In the genomic region with DNA sequence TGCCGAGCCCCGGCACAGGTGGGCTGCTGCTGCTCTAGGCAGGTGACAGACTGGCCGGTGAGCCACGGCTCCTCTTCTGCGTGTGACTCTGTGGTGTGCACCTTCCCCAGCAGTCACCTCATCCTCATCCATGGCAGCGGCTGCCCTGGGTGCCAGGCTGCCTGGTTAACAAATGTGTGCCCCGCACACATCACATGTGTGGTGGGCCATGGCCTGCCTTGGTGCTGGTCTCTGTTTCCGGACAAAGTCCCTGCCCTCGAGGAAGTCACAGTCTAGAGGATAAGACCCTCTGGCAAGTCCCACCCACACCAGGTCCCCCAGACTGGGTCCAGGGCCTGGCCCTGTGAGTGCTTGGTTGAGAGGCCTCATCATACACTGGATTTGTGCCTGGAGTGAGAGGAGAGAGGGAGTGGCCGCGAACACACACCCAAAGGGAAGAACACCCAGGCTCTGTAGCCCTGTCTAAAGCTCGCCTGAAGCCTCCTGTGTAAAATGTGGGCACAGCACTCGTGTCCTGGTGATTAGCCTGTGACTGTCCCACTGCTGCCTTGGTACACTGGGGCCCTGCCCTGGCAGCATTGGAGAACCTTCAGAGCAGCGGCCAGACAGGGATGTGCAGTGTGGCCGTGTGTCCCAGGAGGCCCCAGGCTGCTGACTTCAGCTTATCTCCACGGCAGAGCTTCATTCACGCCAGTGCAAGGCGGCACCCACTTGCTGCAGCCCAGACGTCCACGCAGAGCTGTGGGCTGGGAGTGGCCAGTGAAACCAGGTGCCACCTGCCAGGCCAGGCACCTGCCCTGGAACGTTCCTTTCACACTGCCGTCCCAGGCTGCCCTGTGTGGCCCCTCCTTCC, we compare ENCODE assay signal across 13 cellular contexts.
DNase-seq lines count a peak whose midpoint lies in the region; TF ChIP-seq lines count a peak whose summit lies in the region.
"Had no signal": no experiment of that assay in that cellular context is flagged by ENCODE, and none has a peak within 500 bp of the region (broad histone marks: within the 10 kb centered on the region; RNA-seq: fewer than 3 reads in every experiment).

No MANE protein-coding gene starts in this region.

- H3K4me3 ChIP-seq in GM23248 (no peak overlapping the region), hepatocyte (no peak overlapping the region), spleen (no peak overlapping the region)
- H3K4me3 ChIP-seq in effector memory CD4-positive, alpha-beta T cell (ENCODE audit: insufficient read depth, low read depth, low read length, poor library complexity, severe bottlenecking): no peak overlapping the region
- H3K4me3 ChIP-seq: breast epithelium had no signal

- H4K20me1 ChIP-seq in GM23248 (ENCODE audit: insufficient read depth) (no peaks in the 10 kb centered on the region), hepatocyte (ENCODE audit: insufficient read depth, poor library complexity, severe bottlenecking) (no peaks in the 10 kb centered on the region)

- intact Hi-C loops in spleen (cut with DNase I; ENCODE audit: low total_unique reads): no loop called here

- H3F3A ChIP-seq in GM23248 (ENCODE audit: insufficient read depth): 0 out of 2 replicates have a peak, but pooled peaks cover 8% of the 10 kb centered on the region

- no peak for TF ChIP-seq POLR2A in spleen (IDR thresholded peaks at IDR 0.05)

- in situ Hi-C loops in GM23248 (cut with MboI): no loop called here

- H3K9ac ChIP-seq in GM23248: no peak overlapping the region

- H2AFZ ChIP-seq in GM23248 (no peak overlapping the region), hepatocyte (no peak overlapping the region)

- CTCF ChIA-PET in RWPE1 (lab: Yijun Ruan, JAX): interaction anchor here (0.6 kb wide), 1 partner anchor 96 kb away, joined by 5 read pairs; no protein-coding TSS in a partner anchor

- H3K9me3 ChIP-seq in GM23248 (ENCODE audit: low read depth) (no peaks in the 10 kb centered on the region), hepatocyte (ENCODE audit: low read depth) (no peaks in the 10 kb centered on the region), spleen (no peaks in the 10 kb centered on the region)
- no peaks in the 10 kb centered on the region for H3K9me3 ChIP-seq in effector memory CD4-positive, alpha-beta T cell (ENCODE audit: control insufficient read depth, low read length)
- H3K9me3 ChIP-seq: breast epithelium, neutrophil had no signal

- H3K4me1 ChIP-seq in GM23248 (ENCODE audit: insufficient read depth) (peaks cover 10% of the 10 kb centered on the region), hepatocyte (ENCODE audit: insufficient read depth) (peaks cover 8% of the 10 kb centered on the region), spleen (peaks cover 0 to 13% (median 0%) of the 10 kb centered on the region in 6 donors)
- no peaks in the 10 kb centered on the region for H3K4me1 ChIP-seq in effector memory CD4-positive, alpha-beta T cell (ENCODE audit: control insufficient read depth, insufficient read depth, low read length, poor library complexity, severe bottlenecking)
- H3K4me1 ChIP-seq: breast epithelium had no signal

- no peaks in the 10 kb centered on the region for H3K27me3 ChIP-seq in GM23248 (replicated peaks; ENCODE audit: insufficient read depth)
- no peaks in the 10 kb centered on the region for H3K27me3 ChIP-seq in hepatocyte
- H3K27me3 ChIP-seq in spleen (replicated peaks in 1 of 7): no peaks in the 10 kb centered on the region
- no peaks in the 10 kb centered on the region for H3K27me3 ChIP-seq in effector memory CD4-positive, alpha-beta T cell (replicated peaks; ENCODE audit: control insufficient read depth, insufficient read depth, low read length, poor library complexity, severe bottlenecking)
- H3K27me3 ChIP-seq: breast epithelium, neutrophil had no signal

- POLR2A ChIA-PET in RWPE1 (lab: Yijun Ruan, JAX; ENCODE audit: low non-redundant PET): no interaction called here

- DNase-seq in GM23248 (peak; percentile 19), RWPE1 (ENCODE audit: low spot score) (no peak), hepatocyte (ENCODE audit: low spot score) (no peak), spleen (peak; percentile 64), SKM-1 treated with dmso at 0.1 percent for 144 hours (lab: John Stamatoyannopoulos, UW; ENCODE audit: unreplicated experiment) (no peak)
- DNase-seq in stimulated activated CD4-positive, alpha-beta T cell treated with anti-CD3 and anti-CD28 coated beads, Interleukin-4, amount 100 ng/mL, for 1 hour: no peak
- no peak for DNase-seq in effector memory CD4-positive, alpha-beta T cell
- DNase-seq: activated naive CD4-positive, alpha-beta T cell treated with anti-CD3 and anti-CD28 coated beads, Interleukin-2, amount 10 ng/mL, durations not matched to agents 7 days and 5 days; effector CD8-positive, alpha-beta T cell; mesendoderm; NCI-H2171 had no signal

- no peaks in the 10 kb centered on the region for H3K36me3 ChIP-seq in GM23248 (ENCODE audit: low read depth)
- no peaks in the 10 kb centered on the region for H3K36me3 ChIP-seq in hepatocyte (replicated peaks; ENCODE audit: insufficient read depth, low read depth)
- peaks cover 0 to 74% (median 12%) of the 10 kb centered on the region in 6 donors for H3K36me3 ChIP-seq in spleen
- peaks cover 5% of the 10 kb centered on the region for H3K36me3 ChIP-seq in effector memory CD4-positive, alpha-beta T cell (ENCODE audit: control insufficient read depth, insufficient read depth, low read length)
- H3K36me3 ChIP-seq: breast epithelium had no signal

- H3K27ac ChIP-seq in GM23248: no peak overlapping the region
- peak overlapping the region; percentile 92 for H3K27ac ChIP-seq in RWPE1
- peak overlapping the region; percentile 75 for H3K27ac ChIP-seq in hepatocyte
- no peak overlapping the region for H3K27ac ChIP-seq in spleen
- no peak overlapping the region for H3K27ac ChIP-seq in effector memory CD4-positive, alpha-beta T cell (ENCODE audit: insufficient read depth, low read length, poor library complexity, severe bottlenecking)
- H3K27ac ChIP-seq: breast epithelium, neutrophil had no signal

- H3K9me2 ChIP-seq in GM23248 (ENCODE audit: insufficient read depth) (no peaks in the 10 kb centered on the region), hepatocyte (replicated peaks; ENCODE audit: insufficient read depth) (no peaks in the 10 kb centered on the region)

- TF ChIP-seq CTCF in RWPE1 (conservative IDR thresholded peaks at IDR 0.05; ENCODE audit: low read depth): no peak
- TF ChIP-seq CTCF in hepatocyte (IDR thresholded peaks at IDR 0.05; ENCODE audit: poor library complexity): no peak
- no peak for TF ChIP-seq CTCF in spleen (IDR thresholded peaks at IDR 0.05 in 8 of 11, conservative IDR thresholded peaks at IDR 0.05 in 3 of 11)

- H3K79me2 ChIP-seq in GM23248 (ENCODE audit: insufficient read depth) (no peaks in the 10 kb centered on the region), hepatocyte (no peaks in the 10 kb centered on the region)

- WGBS in GM23248 (ENCODE audit: low coverage in 1 of 2, low lambda C conversion rate in 2 of 2, missing lambda C conversion rate in 2 of 2), 2 experiments: 70 to 76% methylated on average over 22 of the region's 22 CpGs
- WGBS in hepatocyte (ENCODE audit: low lambda C conversion rate, missing lambda C conversion rate): 90% methylated on average over 22 of the region's 22 CpGs
- 85 to 97% (median 92%) methylated on average over 12 to 22 of the region's 22 CpGs for WGBS in spleen, 5 donors

- H3K4me2 ChIP-seq in GM23248 (ENCODE audit: unreplicated experiment) (no peak overlapping the region), hepatocyte (no peak overlapping the region)

Comparison
In these comparisons a context has a peak if more than half of its experiments do, and no peak if none do; other contexts are left out.
1. DNase-seq: peak in GM23248 (single experiment) and spleen (single experiment); none in RWPE1 (single experiment), hepatocyte (single experiment), stimulated activated CD4-positive, alpha-beta T cell treated with anti-CD3 and anti-CD28 coated beads, Interleukin-4, amount 100 ng/mL, for 1 hour (single experiment), SKM-1 treated with dmso at 0.1 percent for 144 hours (single experiment) and effector memory CD4-positive, alpha-beta T cell (0 of 3).
2. H3K27ac ChIP-seq: peak in RWPE1 (single experiment) and hepatocyte (single experiment); none in GM23248 (single experiment), spleen (0 of 8) and effector memory CD4-positive, alpha-beta T cell (single experiment).